ENCODE assay signal across 1 cellular context in the genomic region with DNA sequence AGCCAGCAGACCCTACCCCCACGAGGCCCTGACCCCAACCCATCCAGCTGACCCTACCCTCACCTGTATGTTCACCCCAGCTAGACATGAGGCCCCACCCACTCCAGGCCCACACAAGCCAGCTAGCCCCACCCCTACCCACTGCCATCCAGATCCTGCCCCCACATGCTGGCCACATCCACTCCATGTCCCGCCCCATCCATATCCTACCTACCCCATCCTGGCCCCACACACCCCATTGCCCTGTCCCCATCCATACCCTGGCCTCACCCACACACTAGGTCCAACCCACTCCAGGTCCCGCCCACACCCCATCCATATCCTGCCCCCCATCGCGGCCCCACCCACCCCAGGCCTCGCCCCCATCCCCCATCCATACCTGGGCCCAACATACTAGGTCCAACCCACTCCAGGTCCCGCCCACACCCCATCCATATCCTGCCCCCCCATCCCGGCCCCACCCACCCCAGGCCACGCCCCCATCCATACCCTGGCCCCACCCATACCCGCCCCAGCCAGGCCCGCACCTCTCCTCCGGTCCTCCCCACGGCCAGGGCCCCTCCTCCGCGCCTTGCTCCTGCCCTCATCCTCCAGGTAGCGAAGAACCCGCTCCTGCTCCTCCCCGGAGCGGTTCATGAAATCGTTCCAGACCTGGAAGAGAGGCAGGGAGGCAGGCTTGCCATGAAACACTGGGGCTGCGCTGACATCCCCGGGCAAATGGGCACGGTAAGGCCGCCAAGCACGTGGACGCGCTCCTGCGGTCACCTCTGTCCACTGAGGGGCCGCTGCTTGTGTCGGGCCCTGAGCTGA.
TF ChIP-seq lines count a peak whose summit lies in the region.

No MANE protein-coding gene starts in this region.

TF ChIP-seq in H1, 55 proteins besides CTCF, POLR2A, EP300 and RAD21:
- TF ChIP-seq SIX5 (IDR thresholded peaks at IDR 0.05; ENCODE audit: low read depth, low read length): no peak
- TF ChIP-seq BRCA1 (IDR thresholded peaks at IDR 0.05; ENCODE audit: low read depth, low read length): no peak
- no peak for TF ChIP-seq SRF (IDR thresholded peaks at IDR 0.05; ENCODE audit: low read depth, low read length)
- no peak for TF ChIP-seq CBX8 (IDR thresholded peaks at IDR 0.05; ENCODE audit: borderline replicate concordance, low read depth, low read length)
- no peak for TF ChIP-seq CBX5 (IDR thresholded peaks at IDR 0.05; ENCODE audit: low read depth, low read length)
- TF ChIP-seq EGR1 (IDR thresholded peaks at IDR 0.05; ENCODE audit: borderline replicate concordance, low read depth, low read length): no peak
- no peak for TF ChIP-seq ATF2 (IDR thresholded peaks at IDR 0.05; ENCODE audit: low read length)
- no peak for TF ChIP-seq SP1 (IDR thresholded peaks at IDR 0.05; ENCODE audit: low read depth, low read length)
